In the genomic region with DNA sequence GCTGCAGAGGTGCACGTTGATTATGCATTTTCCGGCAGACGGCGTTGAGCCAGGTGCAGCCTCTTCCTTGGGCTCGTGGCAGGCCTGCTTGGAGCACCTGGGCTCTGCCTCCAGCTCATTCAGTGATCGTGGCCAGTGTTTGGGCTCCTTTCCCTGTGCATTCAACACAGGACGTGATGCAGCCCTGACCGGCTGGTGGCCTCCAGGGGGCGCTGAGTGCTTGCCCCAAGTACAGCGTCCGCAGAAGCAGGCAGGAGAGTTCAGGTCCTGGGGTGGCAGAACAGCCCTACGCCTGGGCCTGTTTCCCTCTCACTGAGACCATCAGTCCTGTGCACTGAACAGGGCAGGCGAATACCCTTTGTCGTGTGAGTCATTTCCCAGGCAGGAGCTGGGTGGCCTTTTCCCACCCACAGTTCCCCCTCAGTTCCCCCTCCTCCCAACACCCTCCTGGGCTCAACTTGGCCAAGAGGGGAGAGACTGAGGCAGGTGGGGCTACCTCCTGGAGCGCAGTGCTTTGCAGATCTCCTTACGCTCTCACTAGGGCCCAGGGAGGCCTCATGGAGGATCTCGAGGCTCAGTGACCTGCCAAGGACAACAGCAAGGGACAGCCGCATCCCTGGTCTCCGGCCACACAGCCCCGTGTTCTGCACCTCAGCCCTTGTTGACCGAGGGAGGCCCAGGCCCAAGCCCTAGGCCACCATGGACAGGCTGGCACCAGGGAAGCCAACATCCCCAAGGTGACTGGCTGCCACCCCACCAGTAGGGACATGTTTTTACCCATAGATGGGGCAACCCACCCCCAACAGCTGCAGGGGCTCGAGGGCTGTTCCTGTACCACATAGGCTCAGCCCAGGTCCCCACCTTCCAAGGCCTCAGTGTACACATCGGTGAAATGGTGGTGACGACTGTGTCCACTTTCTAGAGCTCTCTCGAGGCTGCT, we compare ENCODE assay signal across 1 cellular context.
TF ChIP-seq lines count a peak whose summit lies in the region.

No MANE protein-coding gene starts in this region.

TF ChIP-seq in H1, 55 proteins besides CTCF, POLR2A, EP300 and RAD21:
- TF ChIP-seq YY1 (IDR thresholded peaks at IDR 0.05; ENCODE audit: low read depth, low read length) (peak; percentile 49; the same call in 1 of the 2 replicates), ZNF274 (IDR thresholded peaks at IDR 0.05; ENCODE audit: borderline replicate concordance, extremely low read depth, low read length) (no peak), SIX5 (IDR thresholded peaks at IDR 0.05; ENCODE audit: low read depth, low read length) (no peak), TCF12 (IDR thresholded peaks at IDR 0.05; ENCODE audit: low read depth, low read length) (0 out of 2 replicates have a peak, but pooled peaks have one; percentile 18), CREB1 (IDR thresholded peaks at IDR 0.05) (0 out of 2 replicates have a peak, but pooled peaks have one; percentile 34), POU5F1 (IDR thresholded peaks at IDR 0.05; ENCODE audit: low read depth, low read length) (no peak), KDM4A (IDR thresholded peaks at IDR 0.05; ENCODE audit: low read depth, low read length, severe bottlenecking) (no peak), TAF1 (IDR thresholded peaks at IDR 0.05; ENCODE audit: low read depth, low read length) (no peak), SUZ12 (IDR thresholded peaks at IDR 0.05; ENCODE audit: low read length) (no peak), GTF2F1 (IDR thresholded peaks at IDR 0.05; ENCODE audit: borderline replicate concordance, low read depth, low read length) (no peak), BCL11A (IDR thresholded peaks at IDR 0.05; ENCODE audit: low read depth in 2 of 2, low read length in 2 of 2) (no peak), BACH1 (IDR thresholded peaks at IDR 0.05; ENCODE audit: low read length) (no peak), RFX5 (IDR thresholded peaks at IDR 0.05; ENCODE audit: borderline replicate concordance, low read depth, low read length) (no peak), GABPA (IDR thresholded peaks at IDR 0.05; ENCODE audit: borderline replicate concordance, insufficient read depth, low read length) (peak; percentile 80; the same call in 1 of the 2 replicates), JUN (IDR thresholded peaks at IDR 0.05; ENCODE audit: low read depth, low read length) (no peak), RNF2 (IDR thresholded peaks at IDR 0.05; ENCODE audit: borderline replicate concordance, low read depth, low read length, missing control alignments, poor library complexity, severe bottlenecking) (no peak), EGR1 (IDR thresholded peaks at IDR 0.05; ENCODE audit: borderline replicate concordance, low read depth, low read length) (no peak), NRF1 (IDR thresholded peaks at IDR 0.05; ENCODE audit: low read depth, low read length) (no peak), HDAC6 (IDR thresholded peaks at IDR 0.05; ENCODE audit: low read depth, low read length) (no peak), RXRA (IDR thresholded peaks at IDR 0.05; ENCODE audit: insufficient read depth, low read depth, low read length) (no peak), TAF7 (optimal IDR thresholded peaks at IDR 0.05; ENCODE audit: borderline replicate concordance, low read depth, low read length) (no peak), SP2 (IDR thresholded peaks at IDR 0.05; ENCODE audit: low read length) (no peak), SP1 (IDR thresholded peaks at IDR 0.05; ENCODE audit: low read depth, low read length) (no peak), FOSL1 (IDR thresholded peaks at IDR 0.05; ENCODE audit: insufficient read depth, low read depth, low read length) (no peak), CHD2 (IDR thresholded peaks at IDR 0.05; ENCODE audit: low read length) (0 out of 2 replicates have a peak, but pooled peaks have one; percentile 33), SIN3A (conservative IDR thresholded peaks at IDR 0.05 in 1 of 2, IDR thresholded peaks at IDR 0.05 in 1 of 2; ENCODE audit: low read depth in 1 of 2, low read length in 2 of 2) (0 out of 4 replicates have a peak, but pooled peaks of 1 of the 2 experiments have one; percentile 33), CBX5 (IDR thresholded peaks at IDR 0.05; ENCODE audit: low read depth, low read length) (no peak), ASH2L (IDR thresholded peaks at IDR 0.05; ENCODE audit: low read length) (no peak), RBBP5 (IDR thresholded peaks at IDR 0.05; ENCODE audit: borderline replicate concordance, low read depth, low read length) (no peak), TBP (IDR thresholded peaks at IDR 0.05; ENCODE audit: low read depth, low read length) (0 out of 2 replicates have a peak, but pooled peaks have one; percentile 15), NANOG (IDR thresholded peaks at IDR 0.05; ENCODE audit: insufficient read depth, low read depth, low read length, poor library complexity, severe bottlenecking) (no peak), BRCA1 (IDR thresholded peaks at IDR 0.05; ENCODE audit: low read depth, low read length) (no peak), TEAD4 (IDR thresholded peaks at IDR 0.05; ENCODE audit: low read depth, low read length) (no peak), EZH2 (IDR thresholded peaks at IDR 0.05; ENCODE audit: low read depth, low read length, severe bottlenecking) (no peak)
- TF ChIP-seq, protein P1, sequence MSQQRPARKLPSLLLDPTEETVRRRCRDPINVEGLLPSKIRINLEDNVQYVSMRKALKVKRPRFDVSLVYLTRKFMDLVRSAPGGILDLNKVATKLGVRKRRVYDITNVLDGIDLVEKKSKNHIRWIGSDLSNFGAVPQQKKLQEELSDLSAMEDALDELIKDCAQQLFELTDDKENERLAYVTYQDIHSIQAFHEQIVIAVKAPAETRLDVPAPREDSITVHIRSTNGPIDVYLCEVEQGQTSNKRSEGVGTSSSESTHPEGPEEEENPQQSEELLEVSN (IDR thresholded peaks at IDR 0.05): no peak
- TF ChIP-seq, protein P2, sequence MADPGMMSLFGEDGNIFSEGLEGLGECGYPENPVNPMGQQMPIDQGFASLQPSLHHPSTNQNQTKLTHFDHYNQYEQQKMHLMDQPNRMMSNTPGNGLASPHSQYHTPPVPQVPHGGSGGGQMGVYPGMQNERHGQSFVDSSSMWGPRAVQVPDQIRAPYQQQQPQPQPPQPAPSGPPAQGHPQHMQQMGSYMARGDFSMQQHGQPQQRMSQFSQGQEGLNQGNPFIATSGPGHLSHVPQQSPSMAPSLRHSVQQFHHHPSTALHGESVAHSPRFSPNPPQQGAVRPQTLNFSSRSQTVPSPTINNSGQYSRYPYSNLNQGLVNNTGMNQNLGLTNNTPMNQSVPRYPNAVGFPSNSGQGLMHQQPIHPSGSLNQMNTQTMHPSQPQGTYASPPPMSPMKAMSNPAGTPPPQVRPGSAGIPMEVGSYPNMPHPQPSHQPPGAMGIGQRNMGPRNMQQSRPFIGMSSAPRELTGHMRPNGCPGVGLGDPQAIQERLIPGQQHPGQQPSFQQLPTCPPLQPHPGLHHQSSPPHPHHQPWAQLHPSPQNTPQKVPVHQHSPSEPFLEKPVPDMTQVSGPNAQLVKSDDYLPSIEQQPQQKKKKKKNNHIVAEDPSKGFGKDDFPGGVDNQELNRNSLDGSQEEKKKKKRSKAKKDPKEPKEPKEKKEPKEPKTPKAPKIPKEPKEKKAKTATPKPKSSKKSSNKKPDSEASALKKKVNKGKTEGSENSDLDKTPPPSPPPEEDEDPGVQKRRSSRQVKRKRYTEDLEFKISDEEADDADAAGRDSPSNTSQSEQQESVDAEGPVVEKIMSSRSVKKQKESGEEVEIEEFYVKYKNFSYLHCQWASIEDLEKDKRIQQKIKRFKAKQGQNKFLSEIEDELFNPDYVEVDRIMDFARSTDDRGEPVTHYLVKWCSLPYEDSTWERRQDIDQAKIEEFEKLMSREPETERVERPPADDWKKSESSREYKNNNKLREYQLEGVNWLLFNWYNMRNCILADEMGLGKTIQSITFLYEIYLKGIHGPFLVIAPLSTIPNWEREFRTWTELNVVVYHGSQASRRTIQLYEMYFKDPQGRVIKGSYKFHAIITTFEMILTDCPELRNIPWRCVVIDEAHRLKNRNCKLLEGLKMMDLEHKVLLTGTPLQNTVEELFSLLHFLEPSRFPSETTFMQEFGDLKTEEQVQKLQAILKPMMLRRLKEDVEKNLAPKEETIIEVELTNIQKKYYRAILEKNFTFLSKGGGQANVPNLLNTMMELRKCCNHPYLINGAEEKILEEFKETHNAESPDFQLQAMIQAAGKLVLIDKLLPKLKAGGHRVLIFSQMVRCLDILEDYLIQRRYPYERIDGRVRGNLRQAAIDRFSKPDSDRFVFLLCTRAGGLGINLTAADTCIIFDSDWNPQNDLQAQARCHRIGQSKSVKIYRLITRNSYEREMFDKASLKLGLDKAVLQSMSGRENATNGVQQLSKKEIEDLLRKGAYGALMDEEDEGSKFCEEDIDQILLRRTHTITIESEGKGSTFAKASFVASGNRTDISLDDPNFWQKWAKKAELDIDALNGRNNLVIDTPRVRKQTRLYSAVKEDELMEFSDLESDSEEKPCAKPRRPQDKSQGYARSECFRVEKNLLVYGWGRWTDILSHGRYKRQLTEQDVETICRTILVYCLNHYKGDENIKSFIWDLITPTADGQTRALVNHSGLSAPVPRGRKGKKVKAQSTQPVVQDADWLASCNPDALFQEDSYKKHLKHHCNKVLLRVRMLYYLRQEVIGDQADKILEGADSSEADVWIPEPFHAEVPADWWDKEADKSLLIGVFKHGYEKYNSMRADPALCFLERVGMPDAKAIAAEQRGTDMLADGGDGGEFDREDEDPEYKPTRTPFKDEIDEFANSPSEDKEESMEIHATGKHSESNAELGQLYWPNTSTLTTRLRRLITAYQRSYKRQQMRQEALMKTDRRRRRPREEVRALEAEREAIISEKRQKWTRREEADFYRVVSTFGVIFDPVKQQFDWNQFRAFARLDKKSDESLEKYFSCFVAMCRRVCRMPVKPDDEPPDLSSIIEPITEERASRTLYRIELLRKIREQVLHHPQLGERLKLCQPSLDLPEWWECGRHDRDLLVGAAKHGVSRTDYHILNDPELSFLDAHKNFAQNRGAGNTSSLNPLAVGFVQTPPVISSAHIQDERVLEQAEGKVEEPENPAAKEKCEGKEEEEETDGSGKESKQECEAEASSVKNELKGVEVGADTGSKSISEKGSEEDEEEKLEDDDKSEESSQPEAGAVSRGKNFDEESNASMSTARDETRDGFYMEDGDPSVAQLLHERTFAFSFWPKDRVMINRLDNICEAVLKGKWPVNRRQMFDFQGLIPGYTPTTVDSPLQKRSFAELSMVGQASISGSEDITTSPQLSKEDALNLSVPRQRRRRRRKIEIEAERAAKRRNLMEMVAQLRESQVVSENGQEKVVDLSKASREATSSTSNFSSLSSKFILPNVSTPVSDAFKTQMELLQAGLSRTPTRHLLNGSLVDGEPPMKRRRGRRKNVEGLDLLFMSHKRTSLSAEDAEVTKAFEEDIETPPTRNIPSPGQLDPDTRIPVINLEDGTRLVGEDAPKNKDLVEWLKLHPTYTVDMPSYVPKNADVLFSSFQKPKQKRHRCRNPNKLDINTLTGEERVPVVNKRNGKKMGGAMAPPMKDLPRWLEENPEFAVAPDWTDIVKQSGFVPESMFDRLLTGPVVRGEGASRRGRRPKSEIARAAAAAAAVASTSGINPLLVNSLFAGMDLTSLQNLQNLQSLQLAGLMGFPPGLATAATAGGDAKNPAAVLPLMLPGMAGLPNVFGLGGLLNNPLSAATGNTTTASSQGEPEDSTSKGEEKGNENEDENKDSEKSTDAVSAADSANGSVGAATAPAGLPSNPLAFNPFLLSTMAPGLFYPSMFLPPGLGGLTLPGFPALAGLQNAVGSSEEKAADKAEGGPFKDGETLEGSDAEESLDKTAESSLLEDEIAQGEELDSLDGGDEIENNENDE (IDR thresholded peaks at IDR 0.05; ENCODE audit: insufficient replicate concordance, low read length): no peak
- TF ChIP-seq, protein P3, sequence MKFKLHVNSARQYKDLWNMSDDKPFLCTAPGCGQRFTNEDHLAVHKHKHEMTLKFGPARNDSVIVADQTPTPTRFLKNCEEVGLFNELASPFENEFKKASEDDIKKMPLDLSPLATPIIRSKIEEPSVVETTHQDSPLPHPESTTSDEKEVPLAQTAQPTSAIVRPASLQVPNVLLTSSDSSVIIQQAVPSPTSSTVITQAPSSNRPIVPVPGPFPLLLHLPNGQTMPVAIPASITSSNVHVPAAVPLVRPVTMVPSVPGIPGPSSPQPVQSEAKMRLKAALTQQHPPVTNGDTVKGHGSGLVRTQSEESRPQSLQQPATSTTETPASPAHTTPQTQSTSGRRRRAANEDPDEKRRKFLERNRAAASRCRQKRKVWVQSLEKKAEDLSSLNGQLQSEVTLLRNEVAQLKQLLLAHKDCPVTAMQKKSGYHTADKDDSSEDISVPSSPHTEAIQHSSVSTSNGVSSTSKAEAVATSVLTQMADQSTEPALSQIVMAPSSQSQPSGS (IDR thresholded peaks at IDR 0.05; ENCODE audit: low read length): no peak
TF ChIP-seq in H1: peak in this region for 7.
